ENCODE assay signal across 8 cellular contexts in the genomic region with DNA sequence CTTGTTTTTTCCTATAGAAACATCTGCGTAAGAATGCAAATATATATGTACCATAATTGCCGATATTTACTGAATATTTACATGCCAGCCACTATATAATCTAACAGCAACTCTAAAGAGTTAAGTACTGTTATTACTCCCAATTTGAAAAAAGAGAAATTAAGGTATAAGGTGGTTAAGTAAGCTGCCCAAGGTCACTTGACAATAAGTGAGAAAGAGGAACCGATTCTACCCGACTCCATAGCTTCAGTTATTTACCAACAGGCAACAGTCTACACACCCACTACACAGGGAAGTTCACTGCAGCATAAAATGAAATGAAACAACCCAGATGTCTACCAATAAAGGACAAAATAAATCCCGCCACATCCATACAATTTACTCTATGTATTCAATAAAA. TPM values are rescaled to one million over a fixed set of nuclear protein-coding genes. Genes with fewer than 3 reads are reported as not detected.
DNase-seq lines count a peak whose midpoint lies in the region; ATAC-seq, FAIRE-seq and TF ChIP-seq lines count a peak whose summit lies in the region.

No MANE protein-coding gene starts in this region.

- H3K27ac ChIP-seq in Peyer's patch, result peak overlapping the region in 3 of 4 donors; percentile 83 to 92 (median 90)

- peak overlapping the region; percentile 91 for H3K4me3 Mint-ChIP-seq in natural killer cell treated with Interleukin-12 subunit alpha and Interleukin-12 subunit beta and Interleukin-15 and Interleukin-18, amount 100 ng/mL, for 72 hours

- H3K4me1 Mint-ChIP-seq in natural killer cell treated with Interleukin-12 subunit alpha and Interleukin-12 subunit beta and Interleukin-15 and Interleukin-18, amount 100 ng/mL, for 72 hours (ENCODE audit: low read depth in 2 of 2), result peaks cover 14 to 21% of the 10 kb centered on the region in 2 donors

- H3K27me3 Mint-ChIP-seq in natural killer cell treated with Interleukin-12 subunit alpha and Interleukin-12 subunit beta and Interleukin-15 and Interleukin-18, amount 100 ng/mL, for 72 hours, result no peaks in the 10 kb centered on the region

- TF ChIP-seq POLR2A in Peyer's patch (IDR thresholded peaks at IDR 0.05), result no peak

- TF ChIP-seq CTCF in Peyer's patch (IDR thresholded peaks at IDR 0.05), result no peak

- H3K9me3 ChIP-seq in Peyer's patch, result no peaks in the 10 kb centered on the region

- peak; percentile 69 for ATAC-seq in HG03159 (IDR thresholded peaks at IDR 0.05; ENCODE audit: unreplicated experiment)
- ATAC-seq in natural killer cell treated with Interleukin-12 subunit alpha and Interleukin-12 subunit beta and Interleukin-15 and Interleukin-18, amount 100 ng/mL, for 72 hours, result no peak

- H3K4me3 ChIP-seq in Peyer's patch, result peak overlapping the region; percentile 59 to 82 (median 71)

- no peaks in the 10 kb centered on the region for H3K36me3 Mint-ChIP-seq in natural killer cell treated with Interleukin-12 subunit alpha and Interleukin-12 subunit beta and Interleukin-15 and Interleukin-18, amount 100 ng/mL, for 72 hours

- no peaks in the 10 kb centered on the region for H3K9me3 Mint-ChIP-seq in natural killer cell treated with Interleukin-12 subunit alpha and Interleukin-12 subunit beta and Interleukin-15 and Interleukin-18, amount 100 ng/mL, for 72 hours

- peaks cover 0 to 22% (median 3%) of the 10 kb centered on the region in 4 donors for H3K4me1 ChIP-seq in Peyer's patch

- FAIRE-seq in GM19239 (lab: Jason Lieb, UNC), result peak; percentile 84

- no peaks in the 10 kb centered on the region for H3K27me3 ChIP-seq in Peyer's patch

- DNase-seq in DMS 273 (lab: John Stamatoyannopoulos, UW; ENCODE audit: unreplicated experiment) (peak; percentile 52), GM19239 (ENCODE audit: insufficient read length, low spot score) (peak; percentile 32), Peyer's patch (no peak), dermis blood vessel endothelial cell (peak; percentile 47), inferior parietal cortex (ENCODE audit: extremely low spot score) (no peak), COLO668 (lab: John Stamatoyannopoulos, UW; ENCODE audit: unreplicated experiment) (no peak)
- no peak for DNase-seq in natural killer cell treated with Interleukin-12 subunit alpha and Interleukin-12 subunit beta and Interleukin-15 and Interleukin-18, amount 100 ng/mL, for 72 hours (ENCODE audit: low spot score)

- no peaks in the 10 kb centered on the region for H3K36me3 ChIP-seq in Peyer's patch

- peak overlapping the region; percentile 88 to 92 for H3K27ac Mint-ChIP-seq in natural killer cell treated with Interleukin-12 subunit alpha and Interleukin-12 subunit beta and Interleukin-15 and Interleukin-18, amount 100 ng/mL, for 72 hours

RNA-seq across cellular contexts. Expression of a gene that starts 1.1 kb away (rescaled TPM):
- total RNA-seq in Peyer's patch (10 to 100 TPM; 21.9 to 80.9 (median 26.4) TPM), dermis blood vessel endothelial cell (42.9 and 65.5 TPM in 2 replicates)
- total RNA-seq in natural killer cell treated with Interleukin-12 subunit alpha and Interleukin-12 subunit beta and Interleukin-15 and Interleukin-18, amount 100 ng/mL, for 72 hours, result 10 to 100 TPM; 33.4 to 61.8 TPM

Comparison
In these comparisons a context has a peak if more than half of its experiments do, and no peak if none do; other contexts are left out.
1. DNase-seq: peak in DMS 273 (single experiment), GM19239 (single experiment) and dermis blood vessel endothelial cell (single experiment); none in Peyer's patch (0 of 3), natural killer cell treated with Interleukin-12 subunit alpha and Interleukin-12 subunit beta and Interleukin-15 and Interleukin-18, amount 100 ng/mL, for 72 hours (single experiment), inferior parietal cortex (single experiment) and COLO668 (single experiment).